Comparison of ENCODE assay signal across 8 cellular contexts in genomic region chr15:40941078-40941527, GRCh38. TPM values are rescaled to one million over a fixed set of nuclear protein-coding genes. Genes with fewer than 3 reads are reported as not detected.
DNase-seq lines count a peak whose midpoint lies in the region; ATAC-seq and TF ChIP-seq lines count a peak whose summit lies in the region.

No MANE protein-coding gene starts in this region.

- no peaks in the 10 kb centered on the region for H3K27me3 Mint-ChIP-seq in central memory CD8-positive, alpha-beta T cell
- no peaks in the 10 kb centered on the region for H3K27me3 Mint-ChIP-seq in naive thymus-derived CD8-positive, alpha-beta T cell

- no peak overlapping the region for H3K27ac Mint-ChIP-seq in central memory CD8-positive, alpha-beta T cell (ENCODE audit: low read depth)
- peak overlapping the region; percentile 63 to 94 (median 84) for H3K27ac Mint-ChIP-seq in naive thymus-derived CD8-positive, alpha-beta T cell

- in situ Hi-C loops in KBM-7 (cut with MboI; ENCODE audit: low pct_unique_long_range_greater_than_20kb, low sequenced_read_pairs), result no loop called here

- DNase-seq in KBM-7 (peak; percentile 31), COLO668 (lab: John Stamatoyannopoulos, UW; ENCODE audit: unreplicated experiment) (no peak)
- no peak for DNase-seq in central memory CD8-positive, alpha-beta T cell (ENCODE audit: low spot score in 2 of 2)
- DNase-seq in naive thymus-derived CD8-positive, alpha-beta T cell, result no peak

- peak overlapping the region; percentile 9; the same call in 1 of the 2 replicates for H3K27ac ChIP-seq in C4-2B

- no peaks in the 10 kb centered on the region for H3K9me3 Mint-ChIP-seq in central memory CD8-positive, alpha-beta T cell
- H3K9me3 Mint-ChIP-seq in naive thymus-derived CD8-positive, alpha-beta T cell, result no peaks in the 10 kb centered on the region

- H3K4me1 Mint-ChIP-seq in central memory CD8-positive, alpha-beta T cell, result peaks cover 11% of the 10 kb centered on the region
- H3K4me1 Mint-ChIP-seq in naive thymus-derived CD8-positive, alpha-beta T cell, result peaks cover 18 to 39% (median 35%) of the 10 kb centered on the region in 4 donors

- POLR2A ChIA-PET in naive thymus-derived CD8-positive, alpha-beta T cell (lab: Charles Lee), result interaction anchor here (0.6 to 4.3 kb wide), 11 partner anchors 9 to 342 kb away, joined by 3 to 50 read pairs (median 5); partner anchors contain the start of genes CHAC1, DLL4 and INO80

- no peak for TF ChIP-seq CTCF in C4-2B (conservative IDR thresholded peaks at IDR 0.05)

- peaks cover 2% of the 10 kb centered on the region for H3K36me3 Mint-ChIP-seq in central memory CD8-positive, alpha-beta T cell (ENCODE audit: insufficient read depth)
- H3K36me3 Mint-ChIP-seq in naive thymus-derived CD8-positive, alpha-beta T cell, result no peaks in the 10 kb centered on the region

- no peak for ATAC-seq in central memory CD8-positive, alpha-beta T cell (replicated peaks; ENCODE audit: extremely low read depth, poor library complexity, severe bottlenecking)
- no peak for ATAC-seq in naive thymus-derived CD8-positive, alpha-beta T cell
- ATAC-seq in GM18868 (IDR thresholded peaks at IDR 0.05; ENCODE audit: unreplicated experiment), result no peak
- ATAC-seq in HG03354 (IDR thresholded peaks at IDR 0.05; ENCODE audit: poor library complexity, severe bottlenecking, unreplicated experiment), result no peak
- ATAC-seq in GM19467 (IDR thresholded peaks at IDR 0.05; ENCODE audit: unreplicated experiment), result no peak

- peak overlapping the region; percentile 46 for H3K4me3 Mint-ChIP-seq in central memory CD8-positive, alpha-beta T cell
- H3K4me3 Mint-ChIP-seq in naive thymus-derived CD8-positive, alpha-beta T cell, result peak overlapping the region; percentile 6 to 79 (median 65)

RNA-seq across cellular contexts. Expression of gene DLL4, which starts 12.0 kb away (rescaled TPM):
- under 1 TPM in 1 of 2 experiments, not detected in 1; 0.16 TPM for total RNA-seq in naive thymus-derived CD8-positive, alpha-beta T cell
- polyA plus RNA-seq in naive thymus-derived CD8-positive, alpha-beta T cell, result not detected

RNA-seq across cellular contexts. Expression of gene CHAC1, which starts 12.2 kb away (rescaled TPM):
- total RNA-seq in naive thymus-derived CD8-positive, alpha-beta T cell, result 1 to 10 TPM; 8.9 to 9.2 TPM
- polyA plus RNA-seq in naive thymus-derived CD8-positive, alpha-beta T cell, result not detected

RNA-seq across cellular contexts. Expression of gene VPS18, which starts 46.9 kb away (rescaled TPM):
- 10 to 100 TPM; 20.4 to 20.7 TPM for total RNA-seq in naive thymus-derived CD8-positive, alpha-beta T cell
- polyA plus RNA-seq in naive thymus-derived CD8-positive, alpha-beta T cell, result 10 to 100 TPM; 11.1 to 19.2 (median 15.0) TPM
